ENCODE assay signal across 8 cellular contexts in genomic region chrX:16436348-16437188, GRCh38.
DNase-seq lines count a peak whose midpoint lies in the region; ATAC-seq and TF ChIP-seq lines count a peak whose summit lies in the region.

No MANE protein-coding gene starts in this region.

- TF ChIP-seq CTCF in RWPE2 (IDR thresholded peaks at IDR 0.05; ENCODE audit: poor library complexity, severe bottlenecking) (peak; percentile 63), gastroesophageal sphincter (IDR thresholded peaks at IDR 0.05) (peak; percentile 12 to 69 (median 32)), upper lobe of left lung (IDR thresholded peaks at IDR 0.05) (peak; percentile 35 to 53 (median 41))

- no peak overlapping the region for H2BK5ac ChIP-seq in trophoblast cell (ENCODE audit: low read depth, low read length, poor library complexity)

- no peak overlapping the region for H3K4me2 ChIP-seq in trophoblast cell (ENCODE audit: low read length)

- H3K4me3 ChIP-seq in RWPE2 (ENCODE audit: severe bottlenecking) (no peak overlapping the region), gastroesophageal sphincter (no peak overlapping the region), trophoblast cell (ENCODE audit: low read depth, low read length) (no peak overlapping the region), upper lobe of left lung (no peak overlapping the region)

- TF ChIP-seq POLR2A in gastroesophageal sphincter (IDR thresholded peaks at IDR 0.05), result no peak
- no peak for TF ChIP-seq POLR2A in upper lobe of left lung (IDR thresholded peaks at IDR 0.05)

- no peaks in the 10 kb centered on the region for H3K4me1 ChIP-seq in RWPE2 (ENCODE audit: insufficient read depth, poor library complexity, severe bottlenecking)
- no peaks in the 10 kb centered on the region for H3K4me1 ChIP-seq in gastroesophageal sphincter
- H3K4me1 ChIP-seq in trophoblast cell (ENCODE audit: control insufficient read depth in 1 of 2, insufficient read depth in 2 of 2, low read length in 2 of 2), result no peaks in the 10 kb centered on the region
- H3K4me1 ChIP-seq in upper lobe of left lung, result no peaks in the 10 kb centered on the region

- no peaks in the 10 kb centered on the region for H3K27me3 ChIP-seq in RWPE2 (ENCODE audit: insufficient read depth, poor library complexity, severe bottlenecking)
- H3K27me3 ChIP-seq in gastroesophageal sphincter, result no peaks in the 10 kb centered on the region
- no peaks in the 10 kb centered on the region for H3K27me3 ChIP-seq in trophoblast cell (ENCODE audit: insufficient read depth, low read length)
- H3K27me3 ChIP-seq in upper lobe of left lung, result no peaks in the 10 kb centered on the region

- H2BK12ac ChIP-seq in trophoblast cell (ENCODE audit: low read length), result no peak overlapping the region

- H3K4ac ChIP-seq in trophoblast cell (ENCODE audit: low read depth, low read length), result no peak overlapping the region

- H3K79me2 ChIP-seq in trophoblast cell (ENCODE audit: control insufficient read depth, insufficient read depth, low read length, poor library complexity), result no peaks in the 10 kb centered on the region

- no peak overlapping the region for H3K9ac ChIP-seq in trophoblast cell (ENCODE audit: low read length)

- H3K36me3 ChIP-seq in RWPE2 (ENCODE audit: low read depth) (no peaks in the 10 kb centered on the region), gastroesophageal sphincter (no peaks in the 10 kb centered on the region), trophoblast cell (ENCODE audit: control insufficient read depth in 1 of 2, insufficient read depth in 2 of 2, low read length in 2 of 2) (no peaks in the 10 kb centered on the region), upper lobe of left lung (no peaks in the 10 kb centered on the region)

- 26 to 41% methylated on average over 5 to 10 of the region's 12 CpGs for WGBS in gastroesophageal sphincter (ENCODE audit: low coverage in 1 of 2), 2 donors
- no CpG with 5 or more reads among the region's 12 CpGs for whole genome bisulfite sequencing in trophoblast cell (ENCODE audit: extremely low coverage, insufficient coverage, insufficient read length)
- 25 to 30% methylated on average over 6 to 12 of the region's 12 CpGs for WGBS in upper lobe of left lung, 2 donors

- H3K27ac ChIP-seq in RWPE2 (ENCODE audit: poor library complexity, severe bottlenecking) (no peak overlapping the region), gastroesophageal sphincter (no peak overlapping the region), trophoblast cell (ENCODE audit: low read depth, low read length) (no peak overlapping the region), upper lobe of left lung (no peak overlapping the region)

- H3K9me3 ChIP-seq in RWPE2 (ENCODE audit: severe bottlenecking) (no peaks in the 10 kb centered on the region), gastroesophageal sphincter (no peaks in the 10 kb centered on the region), trophoblast cell (ENCODE audit: insufficient read depth, low read depth, low read length) (no peaks in the 10 kb centered on the region), upper lobe of left lung (no peaks in the 10 kb centered on the region)

- no peak overlapping the region for H3K18ac ChIP-seq in trophoblast cell (ENCODE audit: low read length)

- H4K91ac ChIP-seq in trophoblast cell (ENCODE audit: low read depth, low read length), result no peak overlapping the region

- no peak overlapping the region for H2BK120ac ChIP-seq in trophoblast cell (ENCODE audit: insufficient read depth, low read length, poor library complexity)

- no peak overlapping the region for H4K8ac ChIP-seq in trophoblast cell (ENCODE audit: low read depth, low read length)

- DNase-seq in NCI-H510A treated with DMSO at 0.1 percent for 48 hours (lab: John Stamatoyannopoulos, UW) (peak; percentile 52), NCI-H510A (lab: John Stamatoyannopoulos, UW) (no peak), RWPE2 (ENCODE audit: low spot score) (peak; percentile 38), trophoblast cell (peak; percentile 69 to 89), upper lobe of left lung (peak in 1 of 2 donors; percentile 70)
- peak; percentile 33 for DNase-seq in activated T-helper 9 cell treated with anti-CD3 and anti-CD28 coated beads, Interleukin-2, amount 50 U/mL, for 16 hours (ENCODE audit: low read depth)

- no peak overlapping the region for H3K23ac ChIP-seq in trophoblast cell (ENCODE audit: low read length)

- H2AK5ac ChIP-seq in trophoblast cell (ENCODE audit: low read length), result no peak overlapping the region

- no peak overlapping the region for H4K12ac ChIP-seq in trophoblast cell (ENCODE audit: low read depth, low read length)

- ATAC-seq in RWPE2 (ENCODE audit: low read depth), result peak; percentile 80
- ATAC-seq in gastroesophageal sphincter, result peak; percentile 68
- ATAC-seq in upper lobe of left lung (ENCODE audit: low FRiP score in 2 of 2), result peak; percentile 74 to 80

- TF ChIP-seq EP300 in Ishikawa (IDR thresholded peaks at IDR 0.05; ENCODE audit: borderline replicate concordance), result no peak
- TF ChIP-seq EP300 in gastroesophageal sphincter (IDR thresholded peaks at IDR 0.05), result no peak
- TF ChIP-seq EP300 in upper lobe of left lung (IDR thresholded peaks at IDR 0.05), result no peak

- H3K79me1 ChIP-seq in trophoblast cell (ENCODE audit: low read length), result no peaks in the 10 kb centered on the region

- H3K14ac ChIP-seq in trophoblast cell (ENCODE audit: low read length), result no peak overlapping the region

- peak; percentile 49 for TF ChIP-seq RAD21 in Ishikawa (IDR thresholded peaks at IDR 0.05; ENCODE audit: low read depth)

- no peak overlapping the region for H2AFZ ChIP-seq in trophoblast cell (ENCODE audit: insufficient read depth, low read length, poor library complexity)

TF ChIP-seq in Ishikawa, 13 proteins besides CTCF, POLR2A, EP300 and RAD21:
- TF ChIP-seq CEBPB (IDR thresholded peaks at IDR 0.05), result no peak
- TF ChIP-seq, protein P1, sequence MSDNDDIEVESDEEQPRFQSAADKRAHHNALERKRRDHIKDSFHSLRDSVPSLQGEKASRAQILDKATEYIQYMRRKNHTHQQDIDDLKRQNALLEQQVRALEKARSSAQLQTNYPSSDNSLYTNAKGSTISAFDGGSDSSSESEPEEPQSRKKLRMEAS (IDR thresholded peaks at IDR 0.05), result no peak
- TF ChIP-seq TCF12 (IDR thresholded peaks at IDR 0.05; ENCODE audit: low read depth), result no peak
- TF ChIP-seq ZBTB7A (IDR thresholded peaks at IDR 0.05; ENCODE audit: low read depth), result no peak
- no peak for TF ChIP-seq FOXM1 (IDR thresholded peaks at IDR 0.05; ENCODE audit: borderline replicate concordance, low read depth)
- no peak for TF ChIP-seq NFIC (IDR thresholded peaks at IDR 0.05)
- no peak for TF ChIP-seq YY1 (IDR thresholded peaks at IDR 0.05; ENCODE audit: low read depth)
- no peak for TF ChIP-seq TEAD4 (IDR thresholded peaks at IDR 0.05)
TF ChIP-seq in Ishikawa: peak in this region for 0.
